ENCODE assay signal across 1 cellular context in the genomic region with DNA sequence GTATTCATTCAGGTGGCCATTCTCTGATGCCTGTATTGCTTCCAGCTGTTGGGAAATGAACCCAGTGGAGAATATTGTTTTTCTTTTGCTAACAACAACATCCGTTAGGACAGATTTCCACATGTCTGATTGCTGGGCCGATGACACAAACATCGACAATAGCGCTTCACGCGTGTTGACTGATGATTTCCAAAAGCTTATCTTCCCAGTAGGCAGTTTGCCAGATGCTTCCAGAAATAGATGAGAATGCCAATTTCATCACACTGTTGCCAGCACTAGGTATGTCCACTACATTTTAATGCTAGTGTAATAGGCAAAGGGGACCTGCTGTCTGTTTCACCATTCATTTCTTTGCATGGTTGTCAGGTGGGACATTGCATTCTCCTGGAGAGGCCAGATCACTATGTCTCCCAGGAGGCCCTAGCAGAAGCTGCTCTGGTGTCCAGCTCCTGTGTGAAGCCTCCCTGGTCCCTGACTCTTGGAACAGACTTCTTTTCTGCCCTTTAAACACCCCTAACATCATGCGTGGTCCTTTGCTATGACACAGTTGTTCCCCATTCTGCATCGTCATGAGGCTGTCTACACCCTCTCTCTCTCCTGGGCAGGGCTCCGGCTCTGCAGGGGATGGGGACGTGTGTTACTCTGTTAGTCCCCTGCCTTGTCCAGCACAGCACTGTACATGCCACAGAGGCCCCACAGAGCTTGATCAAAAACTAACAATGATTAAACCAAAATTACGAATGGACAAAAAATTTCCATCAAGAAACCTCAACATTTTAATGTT.
TF ChIP-seq lines count a peak whose summit lies in the region.

No MANE protein-coding gene starts in this region.

TF ChIP-seq in liver, 16 proteins besides CTCF, POLR2A, EP300 and RAD21:
- TF ChIP-seq HNF4G (IDR thresholded peaks at IDR 0.05) (no peak), GABPA (IDR thresholded peaks at IDR 0.05 in 1 of 2, conservative IDR thresholded peaks at IDR 0.05 in 1 of 2) (peak in 1 of 2 donors; percentile 61), NR2F2 (IDR thresholded peaks at IDR 0.05) (no peak), FOXA2 (IDR thresholded peaks at IDR 0.05) (peak; percentile 66), TAF1 (conservative IDR thresholded peaks at IDR 0.05) (no peak), HNF4A (conservative IDR thresholded peaks at IDR 0.05) (peak in 1 of 2 donors; percentile 74), JUND (IDR thresholded peaks at IDR 0.05) (no peak), SP1 (IDR thresholded peaks at IDR 0.05) (no peak), YY1 (IDR thresholded peaks at IDR 0.05) (peak; percentile 54), EGR1 (IDR thresholded peaks at IDR 0.05; ENCODE audit: low read depth in 2 of 2) (no peak), FOXA1 (IDR thresholded peaks at IDR 0.05) (no peak), RXRA (IDR thresholded peaks at IDR 0.05) (peak in 1 of 2 donors; percentile 79)
- TF ChIP-seq, protein P1, sequence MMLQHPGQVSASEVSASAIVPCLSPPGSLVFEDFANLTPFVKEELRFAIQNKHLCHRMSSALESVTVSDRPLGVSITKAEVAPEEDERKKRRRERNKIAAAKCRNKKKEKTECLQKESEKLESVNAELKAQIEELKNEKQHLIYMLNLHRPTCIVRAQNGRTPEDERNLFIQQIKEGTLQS (IDR thresholded peaks at IDR 0.05), result no peak
- TF ChIP-seq, protein P2, sequence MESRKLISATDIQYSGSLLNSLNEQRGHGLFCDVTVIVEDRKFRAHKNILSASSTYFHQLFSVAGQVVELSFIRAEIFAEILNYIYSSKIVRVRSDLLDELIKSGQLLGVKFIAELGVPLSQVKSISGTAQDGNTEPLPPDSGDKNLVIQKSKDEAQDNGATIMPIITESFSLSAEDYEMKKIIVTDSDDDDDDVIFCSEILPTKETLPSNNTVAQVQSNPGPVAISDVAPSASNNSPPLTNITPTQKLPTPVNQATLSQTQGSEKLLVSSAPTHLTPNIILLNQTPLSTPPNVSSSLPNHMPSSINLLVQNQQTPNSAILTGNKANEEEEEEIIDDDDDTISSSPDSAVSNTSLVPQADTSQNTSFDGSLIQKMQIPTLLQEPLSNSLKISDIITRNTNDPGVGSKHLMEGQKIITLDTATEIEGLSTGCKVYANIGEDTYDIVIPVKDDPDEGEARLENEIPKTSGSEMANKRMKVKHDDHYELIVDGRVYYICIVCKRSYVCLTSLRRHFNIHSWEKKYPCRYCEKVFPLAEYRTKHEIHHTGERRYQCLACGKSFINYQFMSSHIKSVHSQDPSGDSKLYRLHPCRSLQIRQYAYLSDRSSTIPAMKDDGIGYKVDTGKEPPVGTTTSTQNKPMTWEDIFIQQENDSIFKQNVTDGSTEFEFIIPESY (IDR thresholded peaks at IDR 0.05), result peak; percentile 38
- TF ChIP-seq, protein P3, sequence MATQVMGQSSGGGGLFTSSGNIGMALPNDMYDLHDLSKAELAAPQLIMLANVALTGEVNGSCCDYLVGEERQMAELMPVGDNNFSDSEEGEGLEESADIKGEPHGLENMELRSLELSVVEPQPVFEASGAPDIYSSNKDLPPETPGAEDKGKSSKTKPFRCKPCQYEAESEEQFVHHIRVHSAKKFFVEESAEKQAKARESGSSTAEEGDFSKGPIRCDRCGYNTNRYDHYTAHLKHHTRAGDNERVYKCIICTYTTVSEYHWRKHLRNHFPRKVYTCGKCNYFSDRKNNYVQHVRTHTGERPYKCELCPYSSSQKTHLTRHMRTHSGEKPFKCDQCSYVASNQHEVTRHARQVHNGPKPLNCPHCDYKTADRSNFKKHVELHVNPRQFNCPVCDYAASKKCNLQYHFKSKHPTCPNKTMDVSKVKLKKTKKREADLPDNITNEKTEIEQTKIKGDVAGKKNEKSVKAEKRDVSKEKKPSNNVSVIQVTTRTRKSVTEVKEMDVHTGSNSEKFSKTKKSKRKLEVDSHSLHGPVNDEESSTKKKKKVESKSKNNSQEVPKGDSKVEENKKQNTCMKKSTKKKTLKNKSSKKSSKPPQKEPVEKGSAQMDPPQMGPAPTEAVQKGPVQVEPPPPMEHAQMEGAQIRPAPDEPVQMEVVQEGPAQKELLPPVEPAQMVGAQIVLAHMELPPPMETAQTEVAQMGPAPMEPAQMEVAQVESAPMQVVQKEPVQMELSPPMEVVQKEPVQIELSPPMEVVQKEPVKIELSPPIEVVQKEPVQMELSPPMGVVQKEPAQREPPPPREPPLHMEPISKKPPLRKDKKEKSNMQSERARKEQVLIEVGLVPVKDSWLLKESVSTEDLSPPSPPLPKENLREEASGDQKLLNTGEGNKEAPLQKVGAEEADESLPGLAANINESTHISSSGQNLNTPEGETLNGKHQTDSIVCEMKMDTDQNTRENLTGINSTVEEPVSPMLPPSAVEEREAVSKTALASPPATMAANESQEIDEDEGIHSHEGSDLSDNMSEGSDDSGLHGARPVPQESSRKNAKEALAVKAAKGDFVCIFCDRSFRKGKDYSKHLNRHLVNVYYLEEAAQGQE (IDR thresholded peaks at IDR 0.05), result no peak
- TF ChIP-seq, protein P4, sequence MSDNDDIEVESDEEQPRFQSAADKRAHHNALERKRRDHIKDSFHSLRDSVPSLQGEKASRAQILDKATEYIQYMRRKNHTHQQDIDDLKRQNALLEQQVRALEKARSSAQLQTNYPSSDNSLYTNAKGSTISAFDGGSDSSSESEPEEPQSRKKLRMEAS (IDR thresholded peaks at IDR 0.05), result peak; percentile 60
